ENCODE assay signal across 1 cellular context in genomic region chr7:156819733-156820295, GRCh38.
TF ChIP-seq lines count a peak whose summit lies in the region.

No MANE protein-coding gene starts in this region.

TF ChIP-seq in K562, 482 proteins besides CTCF, POLR2A, EP300 and RAD21 (continued from another document):
- TF ChIP-seq ZNF511 (CRISPR knock-in tag; IDR thresholded peaks at IDR 0.05) (no peak), HDAC1 (IDR thresholded peaks at IDR 0.05) (0 out of 4 replicates have a peak, but pooled peaks of 1 of the 2 experiments have one; percentile 42), NUFIP1 (IDR thresholded peaks at IDR 0.05; ENCODE audit: partially characterized antibody) (no peak), GTF2F1 (IDR thresholded peaks at IDR 0.05; ENCODE audit: low read depth, low read length) (no peak)
